Comparison of ENCODE assay signal across 18 cellular contexts in genomic region chr2:10439971-10440370, GRCh38. TPM values are rescaled to one million over a fixed set of nuclear protein-coding genes. Genes with fewer than 3 reads are reported as not detected.
DNase-seq lines count a peak whose midpoint lies in the region; ATAC-seq and TF ChIP-seq lines count a peak whose summit lies in the region.
"Had no signal": no experiment of that assay in that cellular context is flagged by ENCODE, and none has a peak within 500 bp of the region (broad histone marks: within the 10 kb centered on the region; RNA-seq: fewer than 3 reads in every experiment).

No MANE protein-coding gene starts in this region.

- ATAC-seq in GM18505 (IDR thresholded peaks at IDR 0.05; ENCODE audit: unreplicated experiment) (no peak), HG02970 (IDR thresholded peaks at IDR 0.05; ENCODE audit: low FRiP score, unreplicated experiment) (no peak), left ventricle myocardium superior (no peak)
- ATAC-seq in central memory CD8-positive, alpha-beta T cell (replicated peaks; ENCODE audit: extremely low read depth, poor library complexity, severe bottlenecking): no peak
- ATAC-seq in stimulated activated effector memory CD8-positive, alpha-beta T cell treated with anti-CD3 and anti-CD28 coated beads, Interleukin-12 subunit alpha, Interleukin-12 subunit beta, amount 100 ng/mL, for 72 hours: no peak
- ATAC-seq: SK-N-SH treated with all-trans-retinoic acid at 6 μM for 48 hours had no signal

- intact Hi-C loops in left ventricle myocardium superior (cut with micrococcal nuclease): loop anchor here (10.0 kb wide), 1 partner anchor 215 kb away; no protein-coding TSS in a partner anchor

- H3K9me3 Mint-ChIP-seq in central memory CD8-positive, alpha-beta T cell: no peaks in the 10 kb centered on the region
- H3K9me3 Mint-ChIP-seq in stimulated activated effector memory CD8-positive, alpha-beta T cell treated with anti-CD3 and anti-CD28 coated beads, Interleukin-12 subunit alpha, Interleukin-12 subunit beta, amount 100 ng/mL, for 72 hours: no peaks in the 10 kb centered on the region
- H3K9me3 Mint-ChIP-seq: CD4-positive, alpha-beta memory T cell had no signal

- H3K27me3 Mint-ChIP-seq in central memory CD8-positive, alpha-beta T cell: no peaks in the 10 kb centered on the region
- H3K27me3 Mint-ChIP-seq: CD4-positive, alpha-beta memory T cell had no signal

- peak overlapping the region; percentile 12 for H3K4me3 Mint-ChIP-seq in central memory CD8-positive, alpha-beta T cell
- H3K4me3 Mint-ChIP-seq in stimulated activated effector memory CD8-positive, alpha-beta T cell treated with anti-CD3 and anti-CD28 coated beads, Interleukin-12 subunit alpha, Interleukin-12 subunit beta, amount 100 ng/mL, for 72 hours: no peak overlapping the region
- H3K4me3 Mint-ChIP-seq: CD4-positive, alpha-beta memory T cell had no signal

- H3K27ac Mint-ChIP-seq in central memory CD8-positive, alpha-beta T cell (ENCODE audit: low read depth): no peak overlapping the region
- H3K27ac Mint-ChIP-seq in stimulated activated effector memory CD8-positive, alpha-beta T cell treated with anti-CD3 and anti-CD28 coated beads, Interleukin-12 subunit alpha, Interleukin-12 subunit beta, amount 100 ng/mL, for 72 hours: peak overlapping the region; percentile 65

- H3K4me1 Mint-ChIP-seq in central memory CD8-positive, alpha-beta T cell: peaks cover 7% of the 10 kb centered on the region
- peaks cover 21% of the 10 kb centered on the region for H3K4me1 Mint-ChIP-seq in stimulated activated effector memory CD8-positive, alpha-beta T cell treated with anti-CD3 and anti-CD28 coated beads, Interleukin-12 subunit alpha, Interleukin-12 subunit beta, amount 100 ng/mL, for 72 hours

- TF ChIP-seq POLR2A in GM18505 (IDR thresholded peaks at IDR 0.05; ENCODE audit: borderline replicate concordance, extremely low read depth, insufficient read depth, insufficient read length): peak; percentile 20

- peaks cover 56% of the 10 kb centered on the region for H3K36me3 Mint-ChIP-seq in central memory CD8-positive, alpha-beta T cell (ENCODE audit: insufficient read depth)
- peaks cover 68% of the 10 kb centered on the region for H3K36me3 Mint-ChIP-seq in stimulated activated effector memory CD8-positive, alpha-beta T cell treated with anti-CD3 and anti-CD28 coated beads, Interleukin-12 subunit alpha, Interleukin-12 subunit beta, amount 100 ng/mL, for 72 hours

- DNase-seq in DMS53 (lab: John Stamatoyannopoulos, UW): peak; percentile 36
- DNase-seq in DMS53 treated with DMSO at 0.1 percent for 48 hours (lab: John Stamatoyannopoulos, UW; ENCODE audit: unreplicated experiment): no peak
- DNase-seq in central memory CD8-positive, alpha-beta T cell (ENCODE audit: low spot score in 2 of 2): no peak
- no peak for DNase-seq in stimulated activated effector memory CD8-positive, alpha-beta T cell treated with anti-CD3 and anti-CD28 coated beads, Interleukin-12 subunit alpha, Interleukin-12 subunit beta, amount 100 ng/mL, for 72 hours (ENCODE audit: low spot score in 2 of 2)
- DNase-seq in germinal center (ENCODE audit: low spot score): no peak
- no peak for DNase-seq in left ventricle myocardium superior
- DNase-seq: CD4-positive, alpha-beta memory T cell; DMS153; GDM1; NCI-H1048; NCI-H1417 treated with DMSO at 0.1 percent for 48 hours; NCI-H187; NCI-H446 treated with DMSO at 0.1 percent for 48 hours; NCI-H526 treated with DMSO at 0.1 percent for 48 hours; PC-9 had no signal

RNA-seq across cellular contexts. Expression of gene ODC1, which starts 8.2 kb away (rescaled TPM):
- total RNA-seq in left ventricle myocardium superior: 26.4 TPM
